In the genomic region with DNA sequence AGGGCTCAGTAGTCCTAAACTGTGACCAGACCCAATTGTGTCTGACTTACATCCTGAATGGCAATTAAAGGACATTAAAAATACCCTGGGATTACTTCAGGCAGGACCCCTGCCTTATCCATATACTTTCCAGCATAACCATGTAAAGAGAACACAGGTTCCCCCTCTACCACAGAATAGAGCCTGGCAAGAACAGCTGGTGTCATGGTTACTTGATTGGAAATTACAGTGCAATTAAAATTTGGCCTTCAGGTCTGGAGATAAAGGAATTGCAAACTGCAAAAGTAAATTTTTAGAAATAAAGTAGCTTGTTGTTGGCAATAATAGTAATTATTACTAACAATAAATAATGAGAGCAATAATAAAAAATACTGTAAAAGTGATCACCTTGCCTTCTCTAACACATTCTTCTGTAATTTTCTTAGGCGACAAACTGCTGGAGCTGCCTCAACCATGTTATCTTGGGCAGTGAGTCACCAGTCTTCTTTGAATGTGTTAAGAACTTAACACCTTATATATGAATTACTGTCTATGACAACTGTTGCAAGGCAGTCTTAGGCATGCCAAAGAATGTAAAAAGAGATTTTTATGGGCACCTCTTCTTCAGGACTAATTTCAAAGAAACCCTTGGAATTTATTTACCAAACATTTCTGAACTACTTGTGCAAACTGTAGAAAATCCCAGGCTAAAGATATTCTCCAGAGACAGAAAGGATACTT, we compare ENCODE assay signal across 1 cellular context.
TF ChIP-seq lines count a peak whose summit lies in the region.

No MANE protein-coding gene starts in this region.

TF ChIP-seq in IMR-90, 13 proteins besides CTCF, POLR2A, EP300 and RAD21:
- TF ChIP-seq MAZ (IDR thresholded peaks at IDR 0.05; ENCODE audit: borderline replicate concordance, low read depth, low read length) (no peak), MXI1 (IDR thresholded peaks at IDR 0.05; ENCODE audit: borderline replicate concordance, low read depth, low read length) (no peak), RFX5 (IDR thresholded peaks at IDR 0.05; ENCODE audit: low read depth, low read length) (no peak), FOS (IDR thresholded peaks at IDR 0.05; ENCODE audit: low read depth, low read length) (no peak), RCOR1 (IDR thresholded peaks at IDR 0.05; ENCODE audit: insufficient replicate concordance, low read length) (no peak), BHLHE40 (IDR thresholded peaks at IDR 0.05; ENCODE audit: low read depth, low read length) (no peak), NFE2L2 (IDR thresholded peaks at IDR 0.05; ENCODE audit: low read depth, low read length) (no peak), CEBPB (IDR thresholded peaks at IDR 0.05; ENCODE audit: low read depth, low read length) (no peak), CHD1 (IDR thresholded peaks at IDR 0.05; ENCODE audit: low read depth, low read length) (no peak), SMC3 (IDR thresholded peaks at IDR 0.05; ENCODE audit: low read depth, low read length) (no peak), MAFK (IDR thresholded peaks at IDR 0.05; ENCODE audit: low read depth, low read length) (no peak)
- TF ChIP-seq, protein P1, sequence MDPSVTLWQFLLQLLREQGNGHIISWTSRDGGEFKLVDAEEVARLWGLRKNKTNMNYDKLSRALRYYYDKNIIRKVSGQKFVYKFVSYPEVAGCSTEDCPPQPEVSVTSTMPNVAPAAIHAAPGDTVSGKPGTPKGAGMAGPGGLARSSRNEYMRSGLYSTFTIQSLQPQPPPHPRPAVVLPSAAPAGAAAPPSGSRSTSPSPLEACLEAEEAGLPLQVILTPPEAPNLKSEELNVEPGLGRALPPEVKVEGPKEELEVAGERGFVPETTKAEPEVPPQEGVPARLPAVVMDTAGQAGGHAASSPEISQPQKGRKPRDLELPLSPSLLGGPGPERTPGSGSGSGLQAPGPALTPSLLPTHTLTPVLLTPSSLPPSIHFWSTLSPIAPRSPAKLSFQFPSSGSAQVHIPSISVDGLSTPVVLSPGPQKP (IDR thresholded peaks at IDR 0.05; ENCODE audit: borderline replicate concordance, low read depth, low read length): no peak
- TF ChIP-seq, protein P2, sequence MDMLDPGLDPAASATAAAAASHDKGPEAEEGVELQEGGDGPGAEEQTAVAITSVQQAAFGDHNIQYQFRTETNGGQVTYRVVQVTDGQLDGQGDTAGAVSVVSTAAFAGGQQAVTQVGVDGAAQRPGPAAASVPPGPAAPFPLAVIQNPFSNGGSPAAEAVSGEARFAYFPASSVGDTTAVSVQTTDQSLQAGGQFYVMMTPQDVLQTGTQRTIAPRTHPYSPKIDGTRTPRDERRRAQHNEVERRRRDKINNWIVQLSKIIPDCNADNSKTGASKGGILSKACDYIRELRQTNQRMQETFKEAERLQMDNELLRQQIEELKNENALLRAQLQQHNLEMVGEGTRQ (IDR thresholded peaks at IDR 0.05; ENCODE audit: low read depth, low read length): no peak
